ENCODE assay signal across 20 cellular contexts in the genomic region with DNA sequence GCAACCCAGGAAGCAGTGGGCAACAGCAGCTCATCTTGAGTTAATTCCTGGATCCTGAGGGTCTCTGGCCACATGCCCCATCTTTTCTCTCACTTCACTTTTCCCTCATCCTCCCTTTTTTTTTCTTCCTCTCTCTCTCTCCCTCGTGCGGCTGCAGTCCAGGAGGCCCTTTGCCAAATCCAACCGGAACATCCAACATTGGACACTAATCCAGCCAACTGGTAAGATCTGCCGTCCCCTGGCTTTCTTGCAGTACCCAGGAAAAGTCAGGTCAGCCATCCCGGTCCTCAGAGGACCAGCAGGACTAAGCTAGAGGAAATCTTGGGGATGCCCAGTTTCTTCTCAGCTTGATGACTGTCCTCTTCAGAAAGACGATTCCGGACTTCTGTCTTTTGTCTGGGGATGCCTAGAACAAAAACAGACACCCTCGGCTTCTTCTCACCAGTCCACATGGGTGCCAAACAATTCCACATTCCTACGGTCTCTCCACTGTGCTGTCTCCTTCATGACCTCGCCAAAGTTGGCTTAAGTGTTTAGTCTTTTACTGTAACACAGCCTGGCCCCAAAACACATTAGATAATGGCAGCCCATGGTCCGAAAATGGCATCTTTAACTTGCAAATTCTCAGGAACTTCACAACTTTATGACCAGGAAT.
DNase-seq lines count a peak whose midpoint lies in the region; ATAC-seq, FAIRE-seq and TF ChIP-seq lines count a peak whose summit lies in the region.
"Had no signal": no experiment of that assay in that cellular context is flagged by ENCODE, and none has a peak within 500 bp of the region (broad histone marks: within the 10 kb centered on the region; RNA-seq: fewer than 3 reads in every experiment).

No MANE protein-coding gene starts in this region.

- H3K36me3 ChIP-seq in astrocyte (ENCODE audit: insufficient read depth, low read length), result no peaks in the 10 kb centered on the region

- peak overlapping the region; percentile 56 for H3K27ac Mint-ChIP-seq in astrocyte (ENCODE audit: unreplicated experiment)
- peak overlapping the region; percentile 20 for H3K27ac Mint-ChIP-seq in stimulated activated effector memory CD8-positive, alpha-beta T cell treated with anti-CD3 and anti-CD28 coated beads, Interleukin-12 subunit alpha, Interleukin-12 subunit beta, amount 100 ng/mL, for 72 hours
- H3K27ac Mint-ChIP-seq: B cell had no signal

- H3K4me1 ChIP-seq in astrocyte (ENCODE audit: insufficient read depth, low read length) (no peaks in the 10 kb centered on the region), right cardiac atrium (ENCODE audit: control insufficient read depth, insufficient read depth, low read length) (peaks cover 9% of the 10 kb centered on the region)

- H3K4me1 Mint-ChIP-seq in astrocyte (ENCODE audit: low read depth, unreplicated experiment), result peaks cover 16% of the 10 kb centered on the region
- H3K4me1 Mint-ChIP-seq in stimulated activated effector memory CD8-positive, alpha-beta T cell treated with anti-CD3 and anti-CD28 coated beads, Interleukin-12 subunit alpha, Interleukin-12 subunit beta, amount 100 ng/mL, for 72 hours, result peaks cover 53% of the 10 kb centered on the region

- no peak overlapping the region for H2AFZ ChIP-seq in astrocyte (ENCODE audit: low read depth, low read length)

- no peak overlapping the region for H3K4me3 Mint-ChIP-seq in astrocyte (ENCODE audit: unreplicated experiment)
- no peak overlapping the region for H3K4me3 Mint-ChIP-seq in stimulated activated effector memory CD8-positive, alpha-beta T cell treated with anti-CD3 and anti-CD28 coated beads, Interleukin-12 subunit alpha, Interleukin-12 subunit beta, amount 100 ng/mL, for 72 hours
- H3K4me3 Mint-ChIP-seq: B cell had no signal

- H3K27me3 ChIP-seq in astrocyte (ENCODE audit: insufficient read depth, low read length) (no peaks in the 10 kb centered on the region), right cardiac atrium (ENCODE audit: control insufficient read depth, insufficient read depth) (no peaks in the 10 kb centered on the region)

- no peak overlapping the region for H3K4me2 ChIP-seq in astrocyte (ENCODE audit: low read length)

- no peak overlapping the region for H3K9ac ChIP-seq in astrocyte (ENCODE audit: low read length)

- peaks cover 95% of the 10 kb centered on the region for H3K79me2 ChIP-seq in astrocyte (ENCODE audit: insufficient read depth, low read length)

- H3K27me3 Mint-ChIP-seq in astrocyte (ENCODE audit: low read depth, unreplicated experiment), result no peaks in the 10 kb centered on the region
- H3K27me3 Mint-ChIP-seq: B cell; CD4-positive, CD25-positive, alpha-beta regulatory T cell had no signal

- peaks cover under 1% of the 10 kb centered on the region for H3K9me3 Mint-ChIP-seq in astrocyte (ENCODE audit: unreplicated experiment)
- peaks cover 5% of the 10 kb centered on the region for H3K9me3 Mint-ChIP-seq in stimulated activated effector memory CD8-positive, alpha-beta T cell treated with anti-CD3 and anti-CD28 coated beads, Interleukin-12 subunit alpha, Interleukin-12 subunit beta, amount 100 ng/mL, for 72 hours

- intact Hi-C loops in Right ventricle myocardium inferior (cut with DNase I), result loop anchor here (5.0 kb wide), 1 partner anchor 114 kb away; a partner anchor contains a TSS
- intact Hi-C loops in cardiac septum (cut with DNase I), result no loop called here
- intact Hi-C loops in right cardiac atrium (cut with DNase I), result no loop called here

- DNase-seq in Right ventricle myocardium inferior (ENCODE audit: missing footprints), result no peak
- DNase-seq in cardiac septum (ENCODE audit: low spot score), result no peak
- DNase-seq in astrocyte (ENCODE audit: low read depth), result no peak
- peak; percentile 20 to 68 (median 63) for DNase-seq in right cardiac atrium
- DNase-seq in stimulated activated effector memory CD8-positive, alpha-beta T cell treated with anti-CD3 and anti-CD28 coated beads, Interleukin-12 subunit alpha, Interleukin-12 subunit beta, amount 100 ng/mL, for 72 hours (ENCODE audit: low spot score in 2 of 2), result no peak
- DNase-seq in NCI-H146 (lab: John Stamatoyannopoulos, UW), result no peak
- DNase-seq: CD4-positive, CD25-positive, alpha-beta regulatory T cell; COR-L47; DMS 273 treated with DMSO at 0.1 percent for 48 hours; DND-41; GOT3; KG1; NCI-H1105 treated with DMSO at 0.1 percent for 48 hours; NCI-H1694 treated with DMSO at 0.1 percent for 48 hours; NCI-H748 treated with DMSO at 0.1 percent for 48 hours; SIG-M5 had no signal

- WGBS in right cardiac atrium, result 57% methylated on average over 11 of the region's 11 CpGs

- peaks cover 20% of the 10 kb centered on the region for H3K36me3 Mint-ChIP-seq in astrocyte (ENCODE audit: low read depth, unreplicated experiment)
- no peaks in the 10 kb centered on the region for H3K36me3 Mint-ChIP-seq in stimulated activated effector memory CD8-positive, alpha-beta T cell treated with anti-CD3 and anti-CD28 coated beads, Interleukin-12 subunit alpha, Interleukin-12 subunit beta, amount 100 ng/mL, for 72 hours

- no peak for TF ChIP-seq CTCF in astrocyte (IDR thresholded peaks at IDR 0.05; ENCODE audit: insufficient read depth, low read depth, low read length)

- H4K20me1 ChIP-seq in astrocyte (ENCODE audit: insufficient read depth, low read length), result peaks cover 84% of the 10 kb centered on the region

- no peak overlapping the region for H3K27ac ChIP-seq in astrocyte (ENCODE audit: low read depth, low read length)
- H3K27ac ChIP-seq in right cardiac atrium (ENCODE audit: low read length), result no peak overlapping the region

- H3K4me3 ChIP-seq in astrocyte (ENCODE audit: insufficient read depth, low read depth, low read length) (no peak overlapping the region), right cardiac atrium (ENCODE audit: low read length) (no peak overlapping the region)

- ATAC-seq in Right ventricle myocardium inferior (peak; percentile 62), right cardiac atrium (peak in 1 of 2 donors; percentile 36), GM21737 (IDR thresholded peaks at IDR 0.05; ENCODE audit: unreplicated experiment) (no peak), GM19328 (IDR thresholded peaks at IDR 0.05; ENCODE audit: unreplicated experiment) (no peak)
- ATAC-seq in stimulated activated effector memory CD8-positive, alpha-beta T cell treated with anti-CD3 and anti-CD28 coated beads, Interleukin-12 subunit alpha, Interleukin-12 subunit beta, amount 100 ng/mL, for 72 hours, result no peak

- no peak for FAIRE-seq in astrocyte (lab: Jason Lieb, UNC)
- FAIRE-seq: G401.6 had no signal

- H3K9me3 ChIP-seq in astrocyte (ENCODE audit: insufficient read depth, low read depth, low read length) (no peaks in the 10 kb centered on the region), right cardiac atrium (ENCODE audit: control insufficient read depth, low read length) (no peaks in the 10 kb centered on the region)

Comparison
In these comparisons a context has a peak if more than half of its experiments do, and no peak if none do; other contexts are left out.
1. DNase-seq: peak in right cardiac atrium (3 of 3); none in Right ventricle myocardium inferior (single experiment), cardiac septum (single experiment), astrocyte (single experiment), stimulated activated effector memory CD8-positive, alpha-beta T cell treated with anti-CD3 and anti-CD28 coated beads, Interleukin-12 subunit alpha, Interleukin-12 subunit beta, amount 100 ng/mL, for 72 hours (0 of 2) and NCI-H146 (single experiment).